ENCODE assay signal across 13 cellular contexts in genomic region chr4:148061795-148062194, GRCh38.
DNase-seq lines count a peak whose midpoint lies in the region; ATAC-seq, FAIRE-seq and TF ChIP-seq lines count a peak whose summit lies in the region.
"Had no signal": no experiment of that assay in that cellular context is flagged by ENCODE, and none has a peak within 500 bp of the region (broad histone marks: within the 10 kb centered on the region; RNA-seq: fewer than 3 reads in every experiment).

No MANE protein-coding gene starts in this region.

- H2AFZ ChIP-seq in HepG2 (ENCODE audit: low read length): no peak overlapping the region

- no peak for ATAC-seq in natural killer cell
- ATAC-seq in natural killer cell treated with Interleukin-12 subunit alpha and Interleukin-12 subunit beta and Interleukin-15 and Interleukin-18, amount 100 ng/mL, for 72 hours: no peak
- ATAC-seq in left ventricle myocardium superior: peak; percentile 47
- ATAC-seq in HepG2: no peak
- ATAC-seq: GM12878 had no signal

- H3K27ac Mint-ChIP-seq in natural killer cell: peak overlapping the region; percentile 78 to 81
- H3K27ac Mint-ChIP-seq in natural killer cell treated with Interleukin-12 subunit alpha and Interleukin-12 subunit beta and Interleukin-15 and Interleukin-18, amount 100 ng/mL, for 72 hours: peak overlapping the region in 1 of 2 donors; percentile 54

- H3K4me2 ChIP-seq in HepG2 (ENCODE audit: low read depth, low read length): no peak overlapping the region

- BruUV-seq in HepG2 (replicated peaks; lab: Mats Ljungman, UMichigan): no TSS peak

- H3K27ac ChIP-seq in HepG2 (ENCODE audit: extremely low read length, insufficient read depth, low read length) (no peak overlapping the region), uterus (no peak overlapping the region)
- H3K27ac ChIP-seq: transverse colon had no signal

- POLR2A ChIA-PET in HepG2 (lab: Yijun Ruan, JAX): no interaction called here

- TF ChIP-seq CTCF in natural killer cell (IDR thresholded peaks at IDR 0.05): no peak
- no peak for TF ChIP-seq CTCF in HepG2 (CRISPR knock-in tag; IDR thresholded peaks at IDR 0.05)
- no peak for TF ChIP-seq CTCF in uterus (IDR thresholded peaks at IDR 0.05)

- no peak overlapping the region for H3K4me3 Mint-ChIP-seq in natural killer cell
- no peak overlapping the region for H3K4me3 Mint-ChIP-seq in natural killer cell treated with Interleukin-12 subunit alpha and Interleukin-12 subunit beta and Interleukin-15 and Interleukin-18, amount 100 ng/mL, for 72 hours
- H3K4me3 Mint-ChIP-seq: brain had no signal

- no peaks in the 10 kb centered on the region for H3K27me3 ChIP-seq in HepG2 (ENCODE audit: control insufficient read depth in 1 of 2, insufficient read depth in 2 of 2, low read length in 2 of 2)
- H3K27me3 ChIP-seq in uterus: no peaks in the 10 kb centered on the region
- H3K27me3 ChIP-seq: transverse colon had no signal

- H3K4me1 ChIP-seq in HepG2 (ENCODE audit: insufficient read depth, low read length): no peaks in the 10 kb centered on the region
- H3K4me1 ChIP-seq in uterus: no peaks in the 10 kb centered on the region

- H3K9ac ChIP-seq in HepG2 (ENCODE audit: insufficient read depth, low read depth, low read length): no peak overlapping the region

- H3K36me3 ChIP-seq in HepG2 (replicated peaks in 1 of 2; ENCODE audit: control insufficient read depth in 1 of 2, insufficient read depth in 2 of 2, low read length in 2 of 2): no peaks in the 10 kb centered on the region
- no peaks in the 10 kb centered on the region for H3K36me3 ChIP-seq in uterus
- H3K36me3 ChIP-seq: transverse colon had no signal

- TF ChIP-seq POLR2A in HepG2 (IDR thresholded peaks at IDR 0.05; ENCODE audit: insufficient read depth in 1 of 2, low read depth in 2 of 2, low read length in 2 of 2) (no peak), uterus (IDR thresholded peaks at IDR 0.05) (no peak)

- H3K9me3 ChIP-seq in HepG2 (ENCODE audit: low read length) (no peaks in the 10 kb centered on the region), uterus (no peaks in the 10 kb centered on the region)
- H3K9me3 ChIP-seq: transverse colon had no signal

- no peaks in the 10 kb centered on the region for H4K20me1 ChIP-seq in HepG2 (ENCODE audit: insufficient read depth, low read length)

- H3K79me2 ChIP-seq in HepG2 (ENCODE audit: insufficient read depth, low read length): no peaks in the 10 kb centered on the region

- H3K4me3 ChIP-seq in HepG2 (replicated peaks in 1 of 3; ENCODE audit: insufficient read depth in 1 of 3, low read depth in 2 of 3, low read length in 3 of 3): no peak overlapping the region
- H3K4me3 ChIP-seq in uterus: no peak overlapping the region
- H3K4me3 ChIP-seq: GM12878, transverse colon had no signal

- TF ChIP-seq EP300 in HepG2 (IDR thresholded peaks at IDR 0.05; ENCODE audit: low read depth in 2 of 2, low read length in 2 of 2) (no peak), HepG2 (CRISPR knock-in tag; IDR thresholded peaks at IDR 0.05; ENCODE audit: borderline replicate concordance) (no peak)

- H3K4me1 Mint-ChIP-seq in natural killer cell: peaks cover 43 to 44% of the 10 kb centered on the region in 2 donors
- peaks cover 32 to 39% of the 10 kb centered on the region in 2 donors for H3K4me1 Mint-ChIP-seq in natural killer cell treated with Interleukin-12 subunit alpha and Interleukin-12 subunit beta and Interleukin-15 and Interleukin-18, amount 100 ng/mL, for 72 hours (ENCODE audit: low read depth in 2 of 2)

- CTCF ChIA-PET in HepG2 (lab: Yijun Ruan, JAX; ENCODE audit: low intra/inter-chr PET ratio, low total read pairs): no interaction called here

- no peak for TF ChIP-seq RAD21 in HepG2 (CRISPR knock-in tag; IDR thresholded peaks at IDR 0.05)

- no peak for DNase-seq in natural killer cell
- DNase-seq in natural killer cell treated with Interleukin-12 subunit alpha and Interleukin-12 subunit beta and Interleukin-15 and Interleukin-18, amount 100 ng/mL, for 72 hours (ENCODE audit: low spot score): no peak
- peak; percentile 61 for DNase-seq in NCI-H510A (lab: John Stamatoyannopoulos, UW)
- no peak for DNase-seq in left ventricle myocardium superior
- DNase-seq in hippocampal formation (lab: John Stamatoyannopoulos, UW): no peak
- DNase-seq in HepG2 (ENCODE audit: low spot score): no peak
- DNase-seq in GM03348 (ENCODE audit: low spot score): no peak
- DNase-seq in uterus: no peak
- DNase-seq: AML-193; stimulated activated CD4-positive, alpha-beta T cell treated with anti-CD3 and anti-CD28 coated beads, Interleukin-2, amount 100 ng/mL, for 24 hours; transverse colon had no signal

- no peaks in the 10 kb centered on the region for H3K9me3 Mint-ChIP-seq in natural killer cell
- no peaks in the 10 kb centered on the region for H3K9me3 Mint-ChIP-seq in natural killer cell treated with Interleukin-12 subunit alpha and Interleukin-12 subunit beta and Interleukin-15 and Interleukin-18, amount 100 ng/mL, for 72 hours

- WGBS in HepG2 (ENCODE audit: low lambda C conversion rate): 59% methylated on average over 8 of the region's 8 CpGs

- H3K36me3 Mint-ChIP-seq in natural killer cell: peaks cover 11% of the 10 kb centered on the region
- H3K36me3 Mint-ChIP-seq in natural killer cell treated with Interleukin-12 subunit alpha and Interleukin-12 subunit beta and Interleukin-15 and Interleukin-18, amount 100 ng/mL, for 72 hours: no peaks in the 10 kb centered on the region
- H3K36me3 Mint-ChIP-seq: brain had no signal

- in situ Hi-C loops in HepG2 (cut with HindIII; ENCODE audit: extremely low pct_ligation_motif_present, low pct_unique_long_range_greater_than_20kb): no loop called here

- no peak for FAIRE-seq in HepG2 (lab: Jason Lieb, UNC)
- FAIRE-seq: GM12878 had no signal

- H3K27me3 Mint-ChIP-seq in natural killer cell (ENCODE audit: low read depth in 2 of 2): no peaks in the 10 kb centered on the region
- H3K27me3 Mint-ChIP-seq in natural killer cell treated with Interleukin-12 subunit alpha and Interleukin-12 subunit beta and Interleukin-15 and Interleukin-18, amount 100 ng/mL, for 72 hours: no peaks in the 10 kb centered on the region

- intact Hi-C loops in natural killer cell (cut with micrococcal nuclease) (no loop called here), left ventricle myocardium superior (cut with micrococcal nuclease) (no loop called here), HepG2 (cut with micrococcal nuclease; ENCODE audit: unreplicated experiment) (no loop called here), uterus (cut with DNase I; ENCODE audit: low total_unique reads) (no loop called here)

TF ChIP-seq in HepG2, 621 proteins besides CTCF, POLR2A, EP300 and RAD21:
- TF ChIP-seq HNF4G (IDR thresholded peaks at IDR 0.05; ENCODE audit: borderline replicate concordance, low read depth, low read length): no peak
- no peak for TF ChIP-seq HNF4G (CRISPR knock-in tag; IDR thresholded peaks at IDR 0.05; ENCODE audit: borderline replicate concordance, low read depth)
- no peak for TF ChIP-seq U2AF2 (IDR thresholded peaks at IDR 0.05; ENCODE audit: low read depth, low read length)
- TF ChIP-seq XRCC5 (optimal IDR thresholded peaks at IDR 0.05; ENCODE audit: low read length): no peak
- TF ChIP-seq ZNF713 (CRISPR knock-in tag; IDR thresholded peaks at IDR 0.05): no peak
- TF ChIP-seq TARDBP (CRISPR knock-in tag; IDR thresholded peaks at IDR 0.05): no peak
